In the genomic region with DNA sequence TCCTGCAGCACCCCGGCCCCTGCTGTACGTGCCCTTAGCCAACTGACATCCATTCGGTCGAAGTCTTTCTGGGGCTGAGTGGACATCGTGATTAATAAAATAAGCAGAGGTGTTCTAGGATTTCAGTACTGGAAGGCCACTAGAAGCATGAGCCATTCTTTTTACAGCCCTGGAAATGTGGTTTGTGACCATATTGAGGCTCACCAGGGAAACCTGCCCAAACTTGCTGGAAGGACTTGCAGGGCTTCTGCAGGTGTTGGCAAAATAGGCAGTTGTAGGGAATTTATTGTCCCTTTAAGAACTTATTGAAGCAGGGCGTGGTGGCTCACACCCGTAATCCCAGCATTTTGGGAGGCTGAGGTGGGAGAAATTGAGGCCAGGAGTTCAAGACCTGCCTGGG, we compare ENCODE assay signal across 24 cellular contexts.
DNase-seq lines count a peak whose midpoint lies in the region; TF ChIP-seq lines count a peak whose summit lies in the region.
"Had no signal": no experiment of that assay in that cellular context is flagged by ENCODE, and none has a peak within 500 bp of the region (broad histone marks: within the 10 kb centered on the region; RNA-seq: fewer than 3 reads in every experiment).

No MANE protein-coding gene starts in this region.

- H3K27ac ChIP-seq in VCaP: peak overlapping the region; percentile 89
- H3K27ac ChIP-seq in epithelial cell of prostate: no peak overlapping the region
- H3K27ac ChIP-seq: BLaER1, KMS-11, SJSA1 had no signal

- no peak for TF ChIP-seq CTCF in VCaP (conservative IDR thresholded peaks at IDR 0.05)

- DNase-seq in NCI-H345 (lab: John Stamatoyannopoulos, UW) (peak; percentile 1), NCI-H345 treated with DMSO at 0.1 percent for 48 hours (lab: John Stamatoyannopoulos, UW; ENCODE audit: unreplicated experiment) (no peak), epithelial cell of prostate (ENCODE audit: low read depth, low spot score) (peak; percentile 78), NCI-H146 treated with DMSO at 0.1 percent for 48 hours (lab: John Stamatoyannopoulos, UW; ENCODE audit: unreplicated experiment) (no peak), anterior cingulate cortex (lab: John Stamatoyannopoulos, UW) (no peak), NCI-H526 treated with DMSO at 0.1 percent for 48 hours (lab: John Stamatoyannopoulos, UW) (no peak)
- DNase-seq: 8988T; CD4-positive, CD25-positive, alpha-beta regulatory T cell; DMS53; HCEC 1CT; NCI-H1092; NCI-H1417 treated with DMSO at 0.1 percent for 48 hours; NCI-H187; NCI-H2081 treated with DMSO at 0.1 percent for 48 hours; NCI-H2171; NCI-H226; NCI-H524; NCI-H774; PC-3; Right ventricle myocardium superior had no signal

Comparison
In these comparisons a context has a peak if more than half of its experiments do, and no peak if none do; other contexts are left out.
1. DNase-seq: peak in NCI-H345 (single experiment) and epithelial cell of prostate (single experiment); none in NCI-H345 treated with DMSO at 0.1 percent for 48 hours (single experiment), NCI-H146 treated with DMSO at 0.1 percent for 48 hours (single experiment), anterior cingulate cortex (0 of 58) and NCI-H526 treated with DMSO at 0.1 percent for 48 hours (single experiment).